Comparison of ENCODE assay signal across 23 cellular contexts in genomic region chr2:64696631-64697030, GRCh38.
"Had no signal": no experiment of that assay in that cellular context is flagged by ENCODE, and none has a peak within 500 bp of the region (broad histone marks: within the 10 kb centered on the region; RNA-seq: fewer than 3 reads in every experiment).

No MANE protein-coding gene starts in this region.

- H3K36me3 ChIP-seq: breast epithelium, left lung, neutrophil had no signal

- H3K4me3 Mint-ChIP-seq: activated CD4-positive, alpha-beta T cell treated with anti-CD3 and anti-CD28 coated beads for 36 hours; activated naive CD4-positive, alpha-beta T cell treated with anti-CD3 and anti-CD28 coated beads for 36 hours; activated naive CD8-positive, alpha-beta T cell treated with anti-CD3 and anti-CD28 coated beads, Interleukin-2, amount 50 U/mL, for 24 hours; effector memory CD8-positive, alpha-beta T cell; naive thymus-derived CD8-positive, alpha-beta T cell; T-cell had no signal

- DNase-seq: activated CD4-positive, alpha-beta T cell treated with anti-CD3 and anti-CD28 coated beads for 36 hours; activated CD8-positive, alpha-beta memory T cell treated with anti-CD3 and anti-CD28 coated beads, Interleukin-2, amount 50 U/mL, for 48 hours; activated naive CD4-positive, alpha-beta T cell treated with anti-CD3 and anti-CD28 coated beads for 36 hours; activated naive CD8-positive, alpha-beta T cell treated with anti-CD3 and anti-CD28 coated beads, Interleukin-2, amount 50 U/mL, for 24 hours; aorta; dermis blood vessel endothelial cell; effector memory CD8-positive, alpha-beta T cell; islet precursor cell; left lung; mammary epithelial cell; naive thymus-derived CD8-positive, alpha-beta T cell; posterior cingulate gyrus; stimulated activated CD4-positive, alpha-beta T cell treated with anti-CD3 and anti-CD28 coated beads, Interleukin-15, amount 100 ng/mL, for 24 hours; stimulated activated CD4-positive, alpha-beta T cell treated with anti-CD3 and anti-CD28 coated beads, Interleukin-4, amount 100 ng/mL, for 4 hours; stimulated activated CD8-positive, alpha-beta memory T cell treated with anti-CD3 and anti-CD28 coated beads, Interleukin-4, amount 100 ng/mL, for 48 hours; stimulated activated naive CD8-positive, alpha-beta T cell treated with anti-CD3 and anti-CD28 coated beads, Interleukin-15, Interleukin-2, amounts not matched to agents 100 U/mL and 50 U/mL, for 24 hours; T-cell; trophoblast cell had no signal

- H3K4me1 ChIP-seq: breast epithelium had no signal

- H2AFZ ChIP-seq: hepatocyte had no signal

- H3K9me3 Mint-ChIP-seq: effector memory CD8-positive, alpha-beta T cell had no signal

- H3K4me2 ChIP-seq: hepatocyte had no signal

- H3K4me3 ChIP-seq: breast epithelium, hepatocyte, left lung, SK-N-MC had no signal

- H3K27me3 Mint-ChIP-seq: activated CD4-positive, alpha-beta T cell treated with anti-CD3 and anti-CD28 coated beads for 36 hours; activated naive CD8-positive, alpha-beta T cell treated with anti-CD3 and anti-CD28 coated beads, Interleukin-2, amount 50 U/mL, for 24 hours; effector memory CD8-positive, alpha-beta T cell; naive thymus-derived CD8-positive, alpha-beta T cell; T-cell had no signal

- H3K9me3 ChIP-seq: breast epithelium, left lung, neutrophil had no signal

- ATAC-seq: activated CD4-positive, alpha-beta T cell treated with anti-CD3 and anti-CD28 coated beads for 36 hours; activated naive CD8-positive, alpha-beta T cell treated with anti-CD3 and anti-CD28 coated beads, Interleukin-2, amount 50 U/mL, for 24 hours; effector memory CD8-positive, alpha-beta T cell; left lung; stimulated activated naive CD8-positive, alpha-beta T cell treated with anti-CD3 and anti-CD28 coated beads, Interleukin-15, Interleukin-2, amounts not matched to agents 100 U/mL and 50 U/mL, for 24 hours; T-cell had no signal

- H3K27me3 ChIP-seq: breast epithelium, hepatocyte, left lung, neutrophil had no signal

- H3K27ac ChIP-seq: breast epithelium, hepatocyte, left lung, neutrophil, SK-N-MC, VCaP had no signal

- H3K27ac Mint-ChIP-seq: activated CD4-positive, alpha-beta T cell treated with anti-CD3 and anti-CD28 coated beads for 36 hours; activated naive CD4-positive, alpha-beta T cell treated with anti-CD3 and anti-CD28 coated beads for 36 hours; effector memory CD8-positive, alpha-beta T cell; T-cell had no signal
